In the genomic region with DNA sequence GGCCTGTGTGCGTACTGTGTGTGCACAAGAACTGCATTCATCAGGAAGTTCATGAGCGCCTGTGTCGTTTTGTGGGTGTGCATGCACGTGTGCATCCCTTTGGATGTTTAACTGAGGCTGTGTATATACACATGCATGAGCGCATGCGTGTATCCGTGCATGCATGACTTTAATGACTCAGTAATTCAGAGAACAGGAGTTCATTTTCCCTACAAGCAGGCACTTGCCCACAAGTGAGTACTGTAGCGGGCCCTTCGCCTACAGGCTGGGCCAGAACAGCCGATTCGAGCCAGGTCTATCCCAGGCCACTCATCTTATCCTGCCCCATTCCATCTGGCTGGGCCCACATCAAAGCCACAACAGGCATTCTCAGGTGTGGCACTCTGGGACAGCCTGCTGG, we compare ENCODE assay signal across 20 cellular contexts. TPM values are rescaled to one million over a fixed set of nuclear protein-coding genes. Genes with fewer than 3 reads are reported as not detected.
DNase-seq lines count a peak whose midpoint lies in the region; ATAC-seq, FAIRE-seq and TF ChIP-seq lines count a peak whose summit lies in the region.
"Had no signal": no experiment of that assay in that cellular context is flagged by ENCODE, and none has a peak within 500 bp of the region (broad histone marks: within the 10 kb centered on the region; RNA-seq: fewer than 3 reads in every experiment).

No MANE protein-coding gene starts in this region.

- H3F3A ChIP-seq in GM23338 (replicated peaks; ENCODE audit: low read depth), result no peaks in the 10 kb centered on the region

- H3K27me3 ChIP-seq in bronchial epithelial cell (ENCODE audit: control insufficient read depth, insufficient read depth, low read length) (no peaks in the 10 kb centered on the region), endodermal cell (ENCODE audit: control insufficient read depth, insufficient read depth, low read length, poor library complexity, severe bottlenecking) (no peaks in the 10 kb centered on the region), GM23338 (ENCODE audit: insufficient read depth) (no peaks in the 10 kb centered on the region), BE2C (no peaks in the 10 kb centered on the region)
- H3K27me3 ChIP-seq: BLaER1 treated with 17β-estradiol and CSF1 and Interleukin-3, amounts not matched to agents 10 nM and 100 nM had no signal

- TF ChIP-seq CTCF in bronchial epithelial cell (IDR thresholded peaks at IDR 0.05; ENCODE audit: insufficient read depth, low read length, severe bottlenecking) (no peak), endodermal cell (conservative IDR thresholded peaks at IDR 0.05) (no peak), GM23338 (conservative IDR thresholded peaks at IDR 0.05; ENCODE audit: low read depth in 2 of 2) (no peak), BE2C (IDR thresholded peaks at IDR 0.05; ENCODE audit: low read depth, low read length) (no peak)

- H3K9me3 Mint-ChIP-seq in endodermal cell (no peaks in the 10 kb centered on the region), GM23338 (no peaks in the 10 kb centered on the region)

- H3K4me1 Mint-ChIP-seq in endodermal cell (no peaks in the 10 kb centered on the region), GM23338 (peaks cover 16% of the 10 kb centered on the region)

- H3K4me1 ChIP-seq in endodermal cell (ENCODE audit: control insufficient read depth, insufficient read depth, low read length) (no peaks in the 10 kb centered on the region), GM23338 (ENCODE audit: insufficient read depth) (no peaks in the 10 kb centered on the region), BE2C (peaks cover 17% of the 10 kb centered on the region)

- H3K4me2 ChIP-seq in GM23338, result no peak overlapping the region
- H3K4me2 ChIP-seq: BLaER1 treated with 17β-estradiol and CSF1 and Interleukin-3, amounts not matched to agents 10 nM and 100 nM; SK-N-SH had no signal

- peaks cover 1% of the 10 kb centered on the region for H3K36me3 ChIP-seq in bronchial epithelial cell (ENCODE audit: control insufficient read depth, insufficient read depth, low read length)
- H3K36me3 ChIP-seq in endodermal cell (ENCODE audit: control insufficient read depth, insufficient read depth, low read length), result no peaks in the 10 kb centered on the region
- H3K36me3 ChIP-seq in GM23338 (ENCODE audit: insufficient read depth), result no peaks in the 10 kb centered on the region
- H3K36me3 ChIP-seq in BE2C, result no peaks in the 10 kb centered on the region
- H3K36me3 ChIP-seq: BLaER1 treated with 17β-estradiol and CSF1 and Interleukin-3, amounts not matched to agents 10 nM and 100 nM had no signal

- no peaks in the 10 kb centered on the region for H3K9me3 ChIP-seq in endodermal cell (ENCODE audit: control insufficient read depth, low read length)
- H3K9me3 ChIP-seq in BE2C, result no peaks in the 10 kb centered on the region
- H3K9me3 ChIP-seq: BLaER1 treated with 17β-estradiol and CSF1 and Interleukin-3, amounts not matched to agents 10 nM and 100 nM; SK-N-SH had no signal

- no peak for FAIRE-seq in bronchial epithelial cell (lab: Jason Lieb, UNC)

- H3K4me3 Mint-ChIP-seq in endodermal cell (no peak overlapping the region), GM23338 (no peak overlapping the region)

- H3K27ac ChIP-seq in endodermal cell (ENCODE audit: low read depth, low read length) (no peak overlapping the region), GM23338 (ENCODE audit: low read depth) (no peak overlapping the region)
- H3K27ac ChIP-seq: BLaER1 treated with 17β-estradiol and CSF1 and Interleukin-3, amounts not matched to agents 10 nM and 100 nM had no signal

- ATAC-seq in GM23338, result no peak
- ATAC-seq: Right ventricle myocardium inferior had no signal

- 92 to 95% methylated on average over 7 to 11 of the region's 11 CpGs for WGBS in endodermal cell (ENCODE audit: insufficient coverage in 1 of 2, insufficient read length in 1 of 2), 2 experiments

- H3K9ac ChIP-seq in endodermal cell (ENCODE audit: extremely low read depth, low read length, poor library complexity, severe bottlenecking), result no peak overlapping the region
- H3K9ac ChIP-seq: BLaER1 treated with 17β-estradiol and CSF1 and Interleukin-3, amounts not matched to agents 10 nM and 100 nM; SK-N-SH had no signal

- DNase-seq in DMS79 treated with DMSO at 0.1 percent for 48 hours (lab: John Stamatoyannopoulos, UW) (peak; percentile 11), DMS79 (lab: John Stamatoyannopoulos, UW) (no peak), bronchial epithelial cell (ENCODE audit: low read depth) (peak; percentile 97), left kidney (ENCODE audit: low read depth, low spot score) (peak; percentile 32), ureter (ENCODE audit: low spot score) (peak; percentile 68), endodermal cell (no peak), GM23338 (ENCODE audit: low spot score) (no peak), BE2C (no peak)
- DNase-seq: 8988T; DMS153; H7; Karpas-422; NCI-H1417; NCI-H2081; NCI-H345; NCI-H526 treated with DMSO at 0.1 percent for 48 hours; NK-92 treated with Interleukin-12 subunit alpha and Interleukin-12 subunit beta, amount 100 ng/mL, for 24 hours; SK-N-SH had no signal

- H3K4me3 ChIP-seq in bronchial epithelial cell (ENCODE audit: low read depth, low read length) (no peak overlapping the region), endodermal cell (ENCODE audit: low read length) (no peak overlapping the region), GM23338 (no peak overlapping the region), BE2C (ENCODE audit: low read depth, low read length) (no peak overlapping the region)
- H3K4me3 ChIP-seq: BLaER1 treated with 17β-estradiol and CSF1 and Interleukin-3, amounts not matched to agents 10 nM and 100 nM had no signal

- no peaks in the 10 kb centered on the region for H3K9me2 ChIP-seq in GM23338 (ENCODE audit: insufficient read depth)
- H3K9me2 ChIP-seq: SK-N-SH had no signal

- H3K27me3 Mint-ChIP-seq in endodermal cell (ENCODE audit: insufficient read depth) (no peaks in the 10 kb centered on the region), GM23338 (ENCODE audit: insufficient read depth, low read depth, poor library complexity) (peaks cover 7% of the 10 kb centered on the region)

- no peaks in the 10 kb centered on the region for H3K36me3 Mint-ChIP-seq in endodermal cell (ENCODE audit: low read depth)
- H3K36me3 Mint-ChIP-seq in GM23338 (ENCODE audit: low read depth), result no peaks in the 10 kb centered on the region; the same call in 2 of the 3 replicates

- H3K27ac Mint-ChIP-seq in endodermal cell (no peak overlapping the region), GM23338 (no peak overlapping the region)

- 0 out of 2 replicates have a peak, but pooled peaks cover 10% of the 10 kb centered on the region for H4K20me1 ChIP-seq in GM23338 (replicated peaks; ENCODE audit: insufficient read depth)
- H4K20me1 ChIP-seq: BLaER1 treated with 17β-estradiol and CSF1 and Interleukin-3, amounts not matched to agents 10 nM and 100 nM had no signal

- H3K79me2 ChIP-seq in GM23338 (replicated peaks; ENCODE audit: insufficient read depth), result peaks cover 18% of the 10 kb centered on the region

- no peak overlapping the region for H2AFZ ChIP-seq in GM23338

TF ChIP-seq in GM23338, 12 proteins besides CTCF, POLR2A, EP300 and RAD21 (continues in another document):
- TF ChIP-seq, protein P1, sequence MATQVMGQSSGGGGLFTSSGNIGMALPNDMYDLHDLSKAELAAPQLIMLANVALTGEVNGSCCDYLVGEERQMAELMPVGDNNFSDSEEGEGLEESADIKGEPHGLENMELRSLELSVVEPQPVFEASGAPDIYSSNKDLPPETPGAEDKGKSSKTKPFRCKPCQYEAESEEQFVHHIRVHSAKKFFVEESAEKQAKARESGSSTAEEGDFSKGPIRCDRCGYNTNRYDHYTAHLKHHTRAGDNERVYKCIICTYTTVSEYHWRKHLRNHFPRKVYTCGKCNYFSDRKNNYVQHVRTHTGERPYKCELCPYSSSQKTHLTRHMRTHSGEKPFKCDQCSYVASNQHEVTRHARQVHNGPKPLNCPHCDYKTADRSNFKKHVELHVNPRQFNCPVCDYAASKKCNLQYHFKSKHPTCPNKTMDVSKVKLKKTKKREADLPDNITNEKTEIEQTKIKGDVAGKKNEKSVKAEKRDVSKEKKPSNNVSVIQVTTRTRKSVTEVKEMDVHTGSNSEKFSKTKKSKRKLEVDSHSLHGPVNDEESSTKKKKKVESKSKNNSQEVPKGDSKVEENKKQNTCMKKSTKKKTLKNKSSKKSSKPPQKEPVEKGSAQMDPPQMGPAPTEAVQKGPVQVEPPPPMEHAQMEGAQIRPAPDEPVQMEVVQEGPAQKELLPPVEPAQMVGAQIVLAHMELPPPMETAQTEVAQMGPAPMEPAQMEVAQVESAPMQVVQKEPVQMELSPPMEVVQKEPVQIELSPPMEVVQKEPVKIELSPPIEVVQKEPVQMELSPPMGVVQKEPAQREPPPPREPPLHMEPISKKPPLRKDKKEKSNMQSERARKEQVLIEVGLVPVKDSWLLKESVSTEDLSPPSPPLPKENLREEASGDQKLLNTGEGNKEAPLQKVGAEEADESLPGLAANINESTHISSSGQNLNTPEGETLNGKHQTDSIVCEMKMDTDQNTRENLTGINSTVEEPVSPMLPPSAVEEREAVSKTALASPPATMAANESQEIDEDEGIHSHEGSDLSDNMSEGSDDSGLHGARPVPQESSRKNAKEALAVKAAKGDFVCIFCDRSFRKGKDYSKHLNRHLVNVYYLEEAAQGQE (IDR thresholded peaks at IDR 0.05; ENCODE audit: unreplicated experiment), result no peak
- TF ChIP-seq JUNB (IDR thresholded peaks at IDR 0.05; ENCODE audit: unreplicated experiment) (no peak), EZH2phosphoT487 (IDR thresholded peaks at IDR 0.05; ENCODE audit: unreplicated experiment) (no peak), ZNF114 (CRISPR knock-in tag; IDR thresholded peaks at IDR 0.05) (no peak), NANOG (IDR thresholded peaks at IDR 0.05; ENCODE audit: borderline replicate concordance) (no peak), ZNF331 (CRISPR knock-in tag; IDR thresholded peaks at IDR 0.05; ENCODE audit: low read depth) (no peak), CREB1 (CRISPR knock-in tag; IDR thresholded peaks at IDR 0.05; ENCODE audit: low read depth) (no peak), POLR2AphosphoS5 (IDR thresholded peaks at IDR 0.05; ENCODE audit: low read depth) (no peak)

RNA-seq across cellular contexts. Expression of a gene that starts 29.8 kb away (rescaled TPM):
- 22.1 and 34.7 TPM in 2 replicates for total RNA-seq in bronchial epithelial cell
- 38.8 TPM for total RNA-seq in ureter
- total RNA-seq in endodermal cell, result 10 to 100 TPM; 21.0 to 22.8 TPM
- polyA plus RNA-seq in endodermal cell (2013, experiment 1 of 2), result 10.1 TPM
- 10.4 TPM for polyA plus RNA-seq in endodermal cell (2013, experiment 2 of 2)
- total RNA-seq in GM23338 (2014; rRNA removed; shearing (Covaris generic)), result 26.9 and 27.6 TPM in 2 replicates
- 12.9 TPM in 2 replicates for polyA plus RNA-seq in GM23338 (2016; fragmentation: Nextera tagmentation; extraction: Ambion mirVana)
- polyA plus RNA-seq in BE2C (2012; ENCODE audit: insufficient read depth, insufficient read length, low read depth), result 27.7 TPM

RNA-seq across cellular contexts. Expression of a gene that starts 43.6 kb away (rescaled TPM):
- total RNA-seq in bronchial epithelial cell, result 1.8 and 5.8 TPM in 2 replicates
- total RNA-seq in ureter, result 66.9 TPM
- 1 to 10 TPM; 3.1 to 5.1 TPM for total RNA-seq in endodermal cell
- polyA plus RNA-seq in endodermal cell (2013, experiment 1 of 2), result 3.0 TPM
- 1.8 TPM for polyA plus RNA-seq in endodermal cell (2013, experiment 2 of 2)
- total RNA-seq in GM23338 (2014; rRNA removed; shearing (Covaris generic)), result 17.4 and 25.3 TPM in 2 replicates
- polyA plus RNA-seq in GM23338 (2016; fragmentation: Nextera tagmentation; extraction: Ambion mirVana), result 14.9 and 17.2 TPM in 2 replicates
- 39.1 TPM for polyA plus RNA-seq in BE2C (2012; ENCODE audit: insufficient read depth, insufficient read length, low read depth)

Comparison
In these comparisons a context has a peak if more than half of its experiments do, and no peak if none do; other contexts are left out.
1. DNase-seq: peak in DMS79 treated with DMSO at 0.1 percent for 48 hours (single experiment), bronchial epithelial cell (single experiment), left kidney (single experiment) and ureter (single experiment); none in DMS79 (single experiment), endodermal cell (single experiment), GM23338 (single experiment) and BE2C (single experiment).